In genomic region chr4:14225683-14226207, GRCh38 we compare ENCODE assay signal across 16 cellular contexts.
DNase-seq lines count a peak whose midpoint lies in the region; ATAC-seq and TF ChIP-seq lines count a peak whose summit lies in the region.
"Had no signal": no experiment of that assay in that cellular context is flagged by ENCODE, and none has a peak within 500 bp of the region (broad histone marks: within the 10 kb centered on the region; RNA-seq: fewer than 3 reads in every experiment).

No MANE protein-coding gene starts in this region.

- ATAC-seq in HG03159 (IDR thresholded peaks at IDR 0.05; ENCODE audit: unreplicated experiment) (peak; percentile 57), upper lobe of right lung (peak; percentile 80), GM21723 (IDR thresholded peaks at IDR 0.05; ENCODE audit: unreplicated experiment) (no peak), Right ventricle myocardium inferior (no peak), GM21447 (IDR thresholded peaks at IDR 0.05; ENCODE audit: unreplicated experiment) (no peak)
- ATAC-seq: activated naive CD8-positive, alpha-beta T cell treated with anti-CD3 and anti-CD28 coated beads, Interleukin-2, amount 50 U/mL, for 24 hours; activated T-cell treated with anti-CD3 and anti-CD28 coated beads, Interleukin-2, amount 50 U/mL, for 72 hours had no signal

- no peak overlapping the region for H3K27ac ChIP-seq in upper lobe of right lung
- H3K27ac ChIP-seq: HL-60, KMS-11 had no signal

- no peaks in the 10 kb centered on the region for H3K36me3 ChIP-seq in upper lobe of right lung

- no peak overlapping the region for H3K4me3 ChIP-seq in upper lobe of right lung

- no peak for TF ChIP-seq CTCF in upper lobe of right lung (IDR thresholded peaks at IDR 0.05)

- H3K27me3 ChIP-seq in upper lobe of right lung, result no peaks in the 10 kb centered on the region

- no peaks in the 10 kb centered on the region for H3K9me3 ChIP-seq in upper lobe of right lung

- intact Hi-C loops in upper lobe of right lung (cut with DNase I) (no loop called here), Right ventricle myocardium inferior (cut with DNase I) (loop anchor here (10.0 kb wide), 1 partner anchor 139 kb away; no protein-coding TSS in a partner anchor)

- H3K4me1 ChIP-seq in upper lobe of right lung, result no peaks in the 10 kb centered on the region

- DNase-seq in NCI-H1436 treated with DMSO at 0.1 percent for 48 hours (lab: John Stamatoyannopoulos, UW), result peak; percentile 64
- peak; percentile 90 for DNase-seq in NCI-H748 treated with DMSO at 0.1 percent for 48 hours (lab: John Stamatoyannopoulos, UW)
- no peak for DNase-seq in upper lobe of right lung
- no peak for DNase-seq in Right ventricle myocardium inferior (ENCODE audit: missing footprints)
- DNase-seq: activated CD4-positive, alpha-beta memory T cell treated with anti-CD3 and anti-CD28 coated beads for 36 hours; activated naive CD8-positive, alpha-beta T cell treated with anti-CD3 and anti-CD28 coated beads, Interleukin-2, amount 50 U/mL, for 24 hours; activated T-cell treated with anti-CD3 and anti-CD28 coated beads, Interleukin-2, amount 50 U/mL, for 72 hours; effector CD4-positive, alpha-beta T cell; head of caudate nucleus; midbrain; NCI-H226 had no signal

Comparison
In these comparisons a context has a peak if more than half of its experiments do, and no peak if none do; other contexts are left out.
1. ATAC-seq: peak in HG03159 (single experiment) and upper lobe of right lung (single experiment); none in GM21723 (single experiment), Right ventricle myocardium inferior (single experiment) and GM21447 (single experiment).
2. DNase-seq: peak in NCI-H1436 treated with DMSO at 0.1 percent for 48 hours (single experiment) and NCI-H748 treated with DMSO at 0.1 percent for 48 hours (single experiment); none in upper lobe of right lung (single experiment) and Right ventricle myocardium inferior (single experiment).